31 cellular contexts compared by ENCODE assay signal in genomic region chrX:82342531-82342930, GRCh38.
"Had no signal": no experiment of that assay in that cellular context is flagged by ENCODE, and none has a peak within 500 bp of the region (broad histone marks: within the 10 kb centered on the region; RNA-seq: fewer than 3 reads in every experiment).

No MANE protein-coding gene starts in this region.

- H3K27me3 Mint-ChIP-seq: naive thymus-derived CD4-positive, alpha-beta T cell; stimulated activated memory B cell treated with anti-CD40 and anti-IgM and Interleukin-4, amounts not matched to agents 10 μg/mL and 1 μg/mL and 100 μg/mL, for 72 hours; stimulated activated naive CD8-positive, alpha-beta T cell treated with anti-CD3 and anti-CD28 coated beads, Interleukin-15, amount 100 ng/mL, for 72 hours; type B pancreatic cell had no signal

- H3K4me3 ChIP-seq: neural progenitor cell, pancreas, prostate gland, right atrium auricular region, skin epidermis, smooth muscle cell, spleen, suprapubic skin, testis, tibial artery, transverse colon, upper lobe of right lung, uterus had no signal

- DNase-seq: naive thymus-derived CD4-positive, alpha-beta T cell; natural killer cell; nucleus accumbens; pancreas; retina; spleen; stimulated activated CD4-positive, alpha-beta T cell treated with anti-CD3 and anti-CD28 coated beads, Interleukin-12 subunit alpha, Interleukin-12 subunit beta, amount 100 ng/mL, for 4 hours; stimulated activated CD4-positive, alpha-beta T cell treated with anti-CD3 and anti-CD28 coated beads, Interleukin-1b, Interleukin-23, amount 100 ng/mL, for 48 hours; stimulated activated CD4-positive, alpha-beta T cell treated with anti-CD3 and anti-CD28 coated beads, Interleukin-4, amount 100 ng/mL, for 1 hour; stimulated activated CD4-positive, alpha-beta T cell treated with anti-CD3 and anti-CD28 coated beads, Interleukin-4, amount 100 ng/mL, for 4 hours; stimulated activated CD8-positive, alpha-beta memory T cell treated with anti-CD3 and anti-CD28 coated beads, Interleukin-4, amount 100 ng/mL, for 48 hours; stimulated activated naive CD4-positive, alpha-beta T cell; stimulated activated naive CD8-positive, alpha-beta T cell treated with anti-CD3 and anti-CD28 coated beads, Interleukin-15, amount 100 ng/mL, for 72 hours; stimulated activated naive CD8-positive, alpha-beta T cell treated with anti-CD3 and anti-CD28 coated beads, Interleukin-15, Interleukin-2, amounts not matched to agents 100 U/mL and 50 U/mL, for 24 hours; substantia nigra; testis; tibial artery; transverse colon; upper lobe of right lung; uterus had no signal

- H3K9me3 Mint-ChIP-seq: stimulated activated memory B cell treated with anti-CD40 and anti-IgM and Interleukin-4, amounts not matched to agents 10 μg/mL and 1 μg/mL and 100 μg/mL, for 72 hours; stimulated activated naive CD8-positive, alpha-beta T cell treated with anti-CD3 and anti-CD28 coated beads, Interleukin-15, amount 100 ng/mL, for 72 hours; type B pancreatic cell had no signal

- H3K4me1 Mint-ChIP-seq: naive thymus-derived CD4-positive, alpha-beta T cell; natural killer cell; nephron; neural progenitor cell; stimulated activated memory B cell treated with anti-CD40 and anti-IgM and Interleukin-4, amounts not matched to agents 10 μg/mL and 1 μg/mL and 100 μg/mL, for 72 hours; stimulated activated naive CD8-positive, alpha-beta T cell treated with anti-CD3 and anti-CD28 coated beads, Interleukin-15, amount 100 ng/mL, for 72 hours had no signal

- H3K4me2 ChIP-seq: neural progenitor cell, smooth muscle cell had no signal

- H3K4me3 Mint-ChIP-seq: naive thymus-derived CD4-positive, alpha-beta T cell; natural killer cell; nephron; neural progenitor cell; stimulated activated memory B cell treated with anti-CD40 and anti-IgM and Interleukin-4, amounts not matched to agents 10 μg/mL and 1 μg/mL and 100 μg/mL, for 72 hours; stimulated activated naive CD8-positive, alpha-beta T cell treated with anti-CD3 and anti-CD28 coated beads, Interleukin-15, amount 100 ng/mL, for 72 hours; type B pancreatic cell had no signal

- ATAC-seq: naive thymus-derived CD4-positive, alpha-beta T cell; natural killer cell; pancreas; sciatic nerve; stimulated activated memory B cell treated with anti-CD40 and anti-IgM and Interleukin-4, amounts not matched to agents 10 μg/mL and 1 μg/mL and 100 μg/mL, for 72 hours; stimulated activated naive CD8-positive, alpha-beta T cell treated with anti-CD3 and anti-CD28 coated beads, Interleukin-15, amount 100 ng/mL, for 72 hours; stimulated activated naive CD8-positive, alpha-beta T cell treated with anti-CD3 and anti-CD28 coated beads, Interleukin-15, Interleukin-2, amounts not matched to agents 100 U/mL and 50 U/mL, for 24 hours; upper lobe of right lung had no signal

- H3K27ac Mint-ChIP-seq: naive thymus-derived CD4-positive, alpha-beta T cell; natural killer cell; nephron; neural progenitor cell; stimulated activated memory B cell treated with anti-CD40 and anti-IgM and Interleukin-4, amounts not matched to agents 10 μg/mL and 1 μg/mL and 100 μg/mL, for 72 hours; stimulated activated naive CD8-positive, alpha-beta T cell treated with anti-CD3 and anti-CD28 coated beads, Interleukin-15, amount 100 ng/mL, for 72 hours; type B pancreatic cell had no signal

- H3K27me3 ChIP-seq: neural progenitor cell, neutrophil, right atrium auricular region, spleen, suprapubic skin, testis, tibial artery, transverse colon, upper lobe of right lung had no signal

- H3K9me3 ChIP-seq: neutrophil, pancreas, prostate gland, right atrium auricular region, spleen, suprapubic skin, testis, tibial artery, transverse colon, upper lobe of right lung, uterus had no signal

- H3K4me1 ChIP-seq: neural progenitor cell, pancreas, prostate gland, right atrium auricular region, spleen, suprapubic skin, testis, tibial artery, transverse colon, upper lobe of right lung, uterus had no signal

- H3K9ac ChIP-seq: neural progenitor cell had no signal

- H3K36me3 ChIP-seq: neural progenitor cell, neutrophil, pancreas, prostate gland, right atrium auricular region, spleen, suprapubic skin, tibial artery, transverse colon, upper lobe of right lung, uterus had no signal

- H3K27ac ChIP-seq: neural progenitor cell, neutrophil, pancreas, prostate gland, right atrium auricular region, skin epidermis, spleen, suprapubic skin, testis, tibial artery, transverse colon, upper lobe of right lung, uterus had no signal

- H3K36me3 Mint-ChIP-seq: naive thymus-derived CD4-positive, alpha-beta T cell; natural killer cell; neural progenitor cell; stimulated activated memory B cell treated with anti-CD40 and anti-IgM and Interleukin-4, amounts not matched to agents 10 μg/mL and 1 μg/mL and 100 μg/mL, for 72 hours; type B pancreatic cell had no signal

- H2AFZ ChIP-seq: neural progenitor cell had no signal
